ENCODE assay signal across 17 cellular contexts in the genomic region with DNA sequence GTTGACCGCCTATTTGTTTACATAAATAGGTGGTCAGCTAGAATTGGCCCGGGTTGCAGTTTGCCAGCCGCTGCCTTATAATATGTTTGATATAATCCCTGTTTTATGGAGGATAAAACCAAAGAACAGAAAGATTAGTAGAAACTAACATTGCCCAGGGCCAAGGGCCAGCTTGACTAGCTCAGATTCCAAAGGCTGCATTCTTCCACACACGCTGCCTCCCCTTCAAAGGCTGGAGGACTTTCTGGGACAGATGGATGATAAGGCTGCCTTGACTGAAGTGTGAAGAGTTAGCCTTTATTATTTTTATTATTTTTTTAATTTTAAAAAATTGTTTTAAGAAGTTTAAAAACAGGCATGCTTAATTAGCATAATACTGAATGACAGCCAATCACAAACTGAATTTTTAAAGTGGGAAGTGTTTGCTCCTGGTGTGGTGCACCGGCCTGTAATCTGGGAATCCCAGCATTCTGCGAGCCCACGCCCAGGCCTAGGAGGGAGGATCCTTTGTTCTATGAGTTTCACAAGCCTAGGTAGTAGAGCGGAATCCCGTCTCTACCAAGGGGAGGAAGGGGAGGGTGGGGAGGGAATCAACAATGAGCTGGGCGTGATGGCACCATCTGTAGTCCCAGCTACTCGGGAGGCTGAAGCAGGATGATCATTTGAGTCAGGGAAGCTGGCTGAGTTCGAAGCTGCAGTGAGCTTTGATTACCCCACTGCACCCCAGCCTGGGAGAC.
DNase-seq lines count a peak whose midpoint lies in the region; ATAC-seq and TF ChIP-seq lines count a peak whose summit lies in the region.
"Had no signal": no experiment of that assay in that cellular context is flagged by ENCODE, and none has a peak within 500 bp of the region (broad histone marks: within the 10 kb centered on the region; RNA-seq: fewer than 3 reads in every experiment).

No MANE protein-coding gene starts in this region.

- CTCF ChIA-PET in Caco-2 (lab: Charles Lee): no interaction called here

- 0 out of 2 replicates have a peak, but pooled peaks cover 3% of the 10 kb centered on the region for H4K20me1 ChIP-seq in GM23338 (replicated peaks; ENCODE audit: insufficient read depth)

- H3K4me3 Mint-ChIP-seq in Caco-2 (ENCODE audit: unreplicated experiment): no peak overlapping the region
- H3K4me3 Mint-ChIP-seq in GM23338: no peak overlapping the region
- H3K4me3 Mint-ChIP-seq: T-helper 1 cell treated with Interleukin-12 subunit alpha and Interleukin-12 subunit beta and Interleukin-4 antibody, amounts not matched to agents 30 μg/mL and 1 μg/mL, for 36 hours had no signal

- no peaks in the 10 kb centered on the region for H3K9me3 Mint-ChIP-seq in Caco-2 (ENCODE audit: unreplicated experiment)
- H3K9me3 Mint-ChIP-seq in GM23338: no peaks in the 10 kb centered on the region; the same call in 2 of the 3 replicates
- H3K9me3 Mint-ChIP-seq: T-helper 1 cell treated with Interleukin-12 subunit alpha and Interleukin-12 subunit beta and Interleukin-4 antibody, amounts not matched to agents 30 μg/mL and 1 μg/mL, for 36 hours had no signal

- H3K27me3 Mint-ChIP-seq in Caco-2 (ENCODE audit: insufficient read depth, unreplicated experiment) (no peaks in the 10 kb centered on the region), GM23338 (ENCODE audit: insufficient read depth, low read depth, poor library complexity) (no peaks in the 10 kb centered on the region)

- POLR2A ChIA-PET in Caco-2 (lab: Charles Lee): no interaction called here

- H3K4me1 ChIP-seq in Caco-2 (peaks cover 29% of the 10 kb centered on the region), GM23338 (ENCODE audit: insufficient read depth) (peaks cover 59% of the 10 kb centered on the region), tibial nerve (peaks cover 0 to 9% (median 4%) of the 10 kb centered on the region in 4 donors)
- H3K4me1 ChIP-seq: BE2C had no signal

- H3K9me2 ChIP-seq in GM23338 (ENCODE audit: insufficient read depth): no peaks in the 10 kb centered on the region; the same call in 1 of the 2 replicates

- no peak for TF ChIP-seq POLR2A in tibial nerve (IDR thresholded peaks at IDR 0.05)

- H3K9me3 ChIP-seq in Caco-2: no peaks in the 10 kb centered on the region
- no peaks in the 10 kb centered on the region for H3K9me3 ChIP-seq in tibial nerve
- H3K9me3 ChIP-seq: BE2C, esophagus squamous epithelium had no signal

- BruUV-seq in Caco-2 (replicated peaks; lab: Mats Ljungman, UMichigan): no TSS peak

- intact Hi-C loops in Caco-2 (cut with micrococcal nuclease; ENCODE audit: unreplicated experiment): no loop called here

- H3F3A ChIP-seq in GM23338 (replicated peaks; ENCODE audit: low read depth): peaks cover 4% of the 10 kb centered on the region; the same call in 1 of the 2 replicates

- H3K36me3 ChIP-seq in Caco-2 (ENCODE audit: control insufficient read depth, insufficient read depth, low read length) (no peaks in the 10 kb centered on the region), GM23338 (ENCODE audit: insufficient read depth) (no peaks in the 10 kb centered on the region), tibial nerve (peaks cover 0 to under 1% (median 0%) of the 10 kb centered on the region in 3 donors)
- H3K36me3 ChIP-seq: BE2C had no signal

- H3K27ac Mint-ChIP-seq in Caco-2 (ENCODE audit: unreplicated experiment) (peak overlapping the region; percentile 38), GM23338 (peak overlapping the region; percentile 69)
- H3K27ac Mint-ChIP-seq: T-helper 1 cell treated with Interleukin-12 subunit alpha and Interleukin-12 subunit beta and Interleukin-4 antibody, amounts not matched to agents 30 μg/mL and 1 μg/mL, for 36 hours had no signal

- ATAC-seq in GM23338 (peak; percentile 89), GM18517 (IDR thresholded peaks at IDR 0.05; ENCODE audit: unreplicated experiment) (no peak)
- ATAC-seq: left colon had no signal

- peak overlapping the region; percentile 38; the same call in 1 of the 2 replicates for H3K4me2 ChIP-seq in GM23338

- peaks cover 17% of the 10 kb centered on the region for H3K4me1 Mint-ChIP-seq in Caco-2 (ENCODE audit: low read depth, unreplicated experiment)
- peaks cover 66% of the 10 kb centered on the region for H3K4me1 Mint-ChIP-seq in GM23338

- no peak for TF ChIP-seq EP300 in tibial nerve (IDR thresholded peaks at IDR 0.05)

- no peak overlapping the region for H2AFZ ChIP-seq in GM23338

- TF ChIP-seq CTCF in Caco-2 (IDR thresholded peaks at IDR 0.05; ENCODE audit: insufficient read depth in 1 of 2, low read depth in 1 of 2, low read length in 1 of 2, severe bottlenecking in 1 of 2, unreplicated experiment in 1 of 2): no peak
- no peak for TF ChIP-seq CTCF in GM23338 (conservative IDR thresholded peaks at IDR 0.05; ENCODE audit: low read depth in 2 of 2)
- TF ChIP-seq CTCF in tibial nerve (IDR thresholded peaks at IDR 0.05): no peak

- H3K27ac ChIP-seq in GM23338 (ENCODE audit: low read depth) (peak overlapping the region; percentile 83), tibial nerve (no peak overlapping the region)
- H3K27ac ChIP-seq: esophagus squamous epithelium had no signal

- H3K36me3 Mint-ChIP-seq in Caco-2 (ENCODE audit: insufficient read depth, unreplicated experiment) (peaks cover under 1% of the 10 kb centered on the region), GM23338 (ENCODE audit: low read depth) (peaks cover 13% of the 10 kb centered on the region)

- H3K4me3 ChIP-seq in Caco-2 (ENCODE audit: low read depth, low read length) (no peak overlapping the region), GM23338 (no peak overlapping the region), tibial nerve (no peak overlapping the region)
- H3K4me3 ChIP-seq: esophagus squamous epithelium, skin epidermis had no signal

- H3K27me3 ChIP-seq in Caco-2 (replicated peaks; ENCODE audit: control insufficient read depth, insufficient read depth, low read length) (no peaks in the 10 kb centered on the region), GM23338 (ENCODE audit: insufficient read depth) (no peaks in the 10 kb centered on the region), tibial nerve (no peaks in the 10 kb centered on the region)
- H3K27me3 ChIP-seq: BE2C, esophagus squamous epithelium had no signal

- 63 to 66% methylated on average over 12 of the region's 12 CpGs for WGBS in tibial nerve, 2 donors

- DNase-seq in Caco-2 (peak; percentile 24 to 58), GM23338 (ENCODE audit: low spot score) (peak; percentile 82), amniotic epithelial cell (ENCODE audit: low read depth) (peak; percentile 21), iPS-NIHi11 (ENCODE audit: low spot score) (peak; percentile 61), tibial nerve (ENCODE audit: low spot score in 2 of 2) (no peak)
- no peak for DNase-seq in effector CD8-positive, alpha-beta T cell (lab: John Stamatoyannopoulos, UW)
- DNase-seq: activated gamma-delta T cell treated with Interleukin-2 at 50 U/mL for 16 hours, BE2C, DMS79 treated with DMSO at 0.1 percent for 48 hours, esophagus squamous epithelium, left colon, NCI-H1930, NCI-H774, posterior cingulate gyrus had no signal

- peaks cover 83% of the 10 kb centered on the region for H3K79me2 ChIP-seq in GM23338 (replicated peaks; ENCODE audit: insufficient read depth)

TF ChIP-seq in GM23338, 12 proteins besides CTCF, POLR2A, EP300 and RAD21:
- TF ChIP-seq STAT1 (IDR thresholded peaks at IDR 0.05; ENCODE audit: unreplicated experiment): no peak
- TF ChIP-seq CREB1 (CRISPR knock-in tag; IDR thresholded peaks at IDR 0.05; ENCODE audit: low read depth): no peak
- no peak for TF ChIP-seq NANOG (IDR thresholded peaks at IDR 0.05; ENCODE audit: borderline replicate concordance)

Comparison
In these comparisons a context has a peak if more than half of its experiments do, and no peak if none do; other contexts are left out.
1. DNase-seq: peak in Caco-2 (2 of 2), GM23338 (single experiment), amniotic epithelial cell (single experiment) and iPS-NIHi11 (single experiment); none in tibial nerve (0 of 2) and effector CD8-positive, alpha-beta T cell (single experiment).